Comparison of ENCODE assay signal across 1 cellular context in the genomic region with DNA sequence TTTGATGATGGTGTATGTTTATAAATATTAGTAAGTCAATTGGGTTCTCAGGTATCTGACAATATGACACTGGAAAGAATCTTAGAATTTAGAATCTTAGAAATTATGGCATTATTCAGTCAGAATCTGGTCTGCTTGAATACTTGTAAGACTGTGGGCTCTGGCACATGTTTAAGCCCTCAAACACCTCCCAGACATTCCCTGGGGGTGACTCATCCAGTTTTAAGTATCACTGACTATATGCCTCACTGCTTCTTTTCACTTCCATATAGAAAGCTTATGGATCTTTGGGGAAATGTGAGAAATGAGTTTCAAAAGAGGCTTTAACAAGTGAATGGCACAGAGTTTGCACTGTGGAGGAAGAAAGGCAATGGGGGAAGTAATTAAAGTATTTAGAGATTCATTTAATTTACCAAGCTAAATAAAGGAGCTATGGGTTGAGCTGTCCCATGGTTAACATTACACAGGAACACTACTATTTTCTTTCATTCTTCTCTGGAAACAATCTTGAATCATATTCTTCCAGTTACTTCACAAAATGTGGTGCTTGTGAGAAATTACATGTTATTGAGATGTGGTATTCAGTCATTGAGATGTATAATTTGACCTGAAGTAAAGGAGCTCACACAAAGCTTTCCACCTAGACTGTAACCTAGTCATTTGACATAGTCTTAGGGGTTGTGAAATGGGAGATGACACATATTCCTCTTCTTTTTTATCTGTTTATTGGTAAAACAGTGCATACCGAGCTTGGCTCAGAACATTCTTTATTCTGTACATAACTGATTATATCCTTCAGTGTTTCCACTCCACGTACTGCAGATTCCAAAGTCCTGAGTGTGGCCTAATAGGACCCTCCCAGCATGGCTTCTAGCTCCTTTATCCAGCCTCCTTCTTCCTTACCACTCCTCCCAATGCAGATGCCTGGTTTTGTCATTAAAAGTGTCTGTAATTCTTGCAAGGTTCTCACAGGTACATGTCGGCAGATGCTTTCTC.
TF ChIP-seq lines count a peak whose summit lies in the region.

No MANE protein-coding gene starts in this region.

TF ChIP-seq in SK-N-SH treated with all-trans-retinoic acid at 6 μM for 48 hours, 23 proteins besides CTCF, POLR2A, EP300 and RAD21 (continued from another document):
- TF ChIP-seq, protein P1, sequence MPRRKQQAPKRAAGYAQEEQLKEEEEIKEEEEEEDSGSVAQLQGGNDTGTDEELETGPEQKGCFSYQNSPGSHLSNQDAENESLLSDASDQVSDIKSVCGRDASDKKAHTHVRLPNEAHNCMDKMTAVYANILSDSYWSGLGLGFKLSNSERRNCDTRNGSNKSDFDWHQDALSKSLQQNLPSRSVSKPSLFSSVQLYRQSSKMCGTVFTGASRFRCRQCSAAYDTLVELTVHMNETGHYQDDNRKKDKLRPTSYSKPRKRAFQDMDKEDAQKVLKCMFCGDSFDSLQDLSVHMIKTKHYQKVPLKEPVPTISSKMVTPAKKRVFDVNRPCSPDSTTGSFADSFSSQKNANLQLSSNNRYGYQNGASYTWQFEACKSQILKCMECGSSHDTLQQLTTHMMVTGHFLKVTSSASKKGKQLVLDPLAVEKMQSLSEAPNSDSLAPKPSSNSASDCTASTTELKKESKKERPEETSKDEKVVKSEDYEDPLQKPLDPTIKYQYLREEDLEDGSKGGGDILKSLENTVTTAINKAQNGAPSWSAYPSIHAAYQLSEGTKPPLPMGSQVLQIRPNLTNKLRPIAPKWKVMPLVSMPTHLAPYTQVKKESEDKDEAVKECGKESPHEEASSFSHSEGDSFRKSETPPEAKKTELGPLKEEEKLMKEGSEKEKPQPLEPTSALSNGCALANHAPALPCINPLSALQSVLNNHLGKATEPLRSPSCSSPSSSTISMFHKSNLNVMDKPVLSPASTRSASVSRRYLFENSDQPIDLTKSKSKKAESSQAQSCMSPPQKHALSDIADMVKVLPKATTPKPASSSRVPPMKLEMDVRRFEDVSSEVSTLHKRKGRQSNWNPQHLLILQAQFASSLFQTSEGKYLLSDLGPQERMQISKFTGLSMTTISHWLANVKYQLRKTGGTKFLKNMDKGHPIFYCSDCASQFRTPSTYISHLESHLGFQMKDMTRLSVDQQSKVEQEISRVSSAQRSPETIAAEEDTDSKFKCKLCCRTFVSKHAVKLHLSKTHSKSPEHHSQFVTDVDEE (CRISPR knock-in tag; IDR thresholded peaks at IDR 0.05), result no peak
- TF ChIP-seq ARNTL (CRISPR knock-in tag; IDR thresholded peaks at IDR 0.05; ENCODE audit: borderline replicate concordance, low read depth) (no peak), ISL1 (CRISPR knock-in tag; IDR thresholded peaks at IDR 0.05) (no peak), ZFP30 (CRISPR knock-in tag; IDR thresholded peaks at IDR 0.05) (no peak), ZNF565 (CRISPR knock-in tag; conservative IDR thresholded peaks at IDR 0.05; ENCODE audit: low read depth) (no peak), SNAI2 (CRISPR knock-in tag; IDR thresholded peaks at IDR 0.05) (no peak), PPARA (CRISPR knock-in tag; IDR thresholded peaks at IDR 0.05; ENCODE audit: borderline replicate concordance) (no peak)
